ENCODE assay signal across 8 cellular contexts in the genomic region with DNA sequence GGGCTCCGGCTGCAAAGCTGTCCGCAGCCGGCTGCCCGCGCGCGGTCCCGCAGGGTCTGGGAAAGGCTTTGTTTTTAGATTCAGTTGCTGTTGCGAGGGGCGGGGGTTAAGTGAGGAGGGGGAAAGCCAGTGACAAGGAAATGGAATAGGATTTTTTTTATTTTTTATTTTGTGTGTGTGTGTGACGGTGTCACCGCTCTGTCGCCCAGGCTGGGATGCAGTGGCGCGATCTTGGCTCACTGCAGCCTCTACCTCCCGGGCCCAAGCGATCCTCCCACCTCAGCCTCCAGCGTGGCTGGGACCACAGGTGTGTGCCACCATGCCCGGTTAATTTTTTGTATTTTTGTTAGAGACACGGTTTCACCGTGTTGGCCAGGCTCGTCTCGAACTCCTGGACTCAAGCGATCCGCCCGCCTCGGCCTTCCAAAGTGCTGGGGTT. TPM values are rescaled to one million over a fixed set of nuclear protein-coding genes. Genes with fewer than 3 reads are reported as not detected.
DNase-seq lines count a peak whose midpoint lies in the region; ATAC-seq, FAIRE-seq and TF ChIP-seq lines count a peak whose summit lies in the region.

No MANE protein-coding gene starts in this region.

- H3K4me1 ChIP-seq in CD8-positive, alpha-beta T cell (ENCODE audit: insufficient read depth, low read length): peaks cover 42% of the 10 kb centered on the region
- H3K4me1 ChIP-seq in neuron (ENCODE audit: insufficient read depth, low read length): peaks cover 14% of the 10 kb centered on the region

- peak; percentile 12 for ATAC-seq in CD8-positive, alpha-beta T cell
- ATAC-seq in GM21528 (IDR thresholded peaks at IDR 0.05; ENCODE audit: low FRiP score, unreplicated experiment): no peak

- H3K27me3 Mint-ChIP-seq in CD8-positive, alpha-beta T cell (ENCODE audit: low read depth): no peaks in the 10 kb centered on the region

- peaks cover 71% of the 10 kb centered on the region for H3K4me1 Mint-ChIP-seq in CD8-positive, alpha-beta T cell (ENCODE audit: low read depth)

- CTCF ChIA-PET in CD8-positive, alpha-beta T cell (lab: Charles Lee): interaction anchor here (0.5 to 9.5 kb wide), 4 partner anchors 9 to 35 kb away, joined by 3 to 68 read pairs (median 8); no protein-coding TSS in a partner anchor
- CTCF ChIA-PET in RWPE1 (lab: Yijun Ruan, JAX): interaction anchor here (0.5 to 1.0 kb wide), 3 partner anchors 19 to 502 kb away, joined by 3 to 4 read pairs (median 3); no protein-coding TSS in a partner anchor

- H2AFZ ChIP-seq in neuron (ENCODE audit: low read depth, low read length): peak overlapping the region; percentile 53

- peak overlapping the region; percentile 93 for H3K27ac Mint-ChIP-seq in CD8-positive, alpha-beta T cell

- H3K27me3 ChIP-seq in CD8-positive, alpha-beta T cell (ENCODE audit: insufficient read depth, low read length): no peaks in the 10 kb centered on the region
- H3K27me3 ChIP-seq in neuron (ENCODE audit: insufficient read depth, low read length): no peaks in the 10 kb centered on the region

- peak overlapping the region; percentile 74 for H3K27ac ChIP-seq in CD8-positive, alpha-beta T cell (ENCODE audit: low read depth, low read length)
- H3K27ac ChIP-seq in RWPE1: peak overlapping the region; percentile 75

- peaks cover 7% of the 10 kb centered on the region for H3K36me3 Mint-ChIP-seq in CD8-positive, alpha-beta T cell

- intact Hi-C loops in CD8-positive, alpha-beta T cell (cut with DNase I, micrococcal nuclease): loop anchor here (2.0 to 10.0 kb wide), 11 partner anchors 16 to 1648 kb away; partner anchors contain the start of genes MAP3K7 (in 2 of the 2), PNRC1 (in 2 of the 2), AKIRIN2 (in 1 of the 2) and CASP8AP2 (in 1 of the 2)

- H3K4me3 ChIP-seq in CD8-positive, alpha-beta T cell (ENCODE audit: low read depth, low read length): peak overlapping the region; percentile 58
- H3K4me3 ChIP-seq in epithelial cell of proximal tubule (ENCODE audit: low read depth, low read length) (peak overlapping the region; percentile 78), neuron (ENCODE audit: low read length) (peak overlapping the region; percentile 93)

- no peaks in the 10 kb centered on the region for H3K9me3 ChIP-seq in CD8-positive, alpha-beta T cell (ENCODE audit: low read length)
- H3K9me3 ChIP-seq in neuron (ENCODE audit: low read length): no peaks in the 10 kb centered on the region

- TF ChIP-seq CTCF in CD8-positive, alpha-beta T cell (IDR thresholded peaks at IDR 0.05): no peak
- no peak for TF ChIP-seq CTCF in RWPE1 (conservative IDR thresholded peaks at IDR 0.05; ENCODE audit: low read depth)
- TF ChIP-seq CTCF in epithelial cell of proximal tubule (conservative IDR thresholded peaks at IDR 0.05; ENCODE audit: low read depth, low read length): no peak
- TF ChIP-seq CTCF in D721Med (IDR thresholded peaks at IDR 0.05; ENCODE audit: insufficient read depth, missing control alignments): no peak

- POLR2A ChIA-PET in CD8-positive, alpha-beta T cell (lab: Charles Lee): interaction anchor here (0.8 to 4.6 kb wide), 8 partner anchors 8 to 285 kb away, joined by 3 to 45 read pairs (median 4); partner anchors contain the start of genes LYRM2 and PNRC1
- POLR2A ChIA-PET in RWPE1 (lab: Yijun Ruan, JAX; ENCODE audit: low non-redundant PET): no interaction called here

- peak in 1 of 7 experiments; percentile 30 for DNase-seq in CD8-positive, alpha-beta T cell
- DNase-seq in RWPE1 (ENCODE audit: low spot score): no peak
- DNase-seq in epithelial cell of proximal tubule (ENCODE audit: low read depth): no peak
- DNase-seq in NCI-H2029 treated with DMSO at 0.1 percent for 48 hours (lab: John Stamatoyannopoulos, UW): no peak
- DNase-seq in NCI-H187 treated with DMSO at 0.1 percent for 48 hours (lab: John Stamatoyannopoulos, UW): no peak
- DNase-seq in D721Med (ENCODE audit: insufficient read length, low spot score): no peak

- no peaks in the 10 kb centered on the region for H3K36me3 ChIP-seq in CD8-positive, alpha-beta T cell (ENCODE audit: insufficient read depth, low read length)
- H3K36me3 ChIP-seq in neuron (ENCODE audit: insufficient read depth, low read length): no peaks in the 10 kb centered on the region

- H3K9me3 Mint-ChIP-seq in CD8-positive, alpha-beta T cell: no peaks in the 10 kb centered on the region

- no peak for FAIRE-seq in D721Med (lab: Jason Lieb, UNC)

- H3K4me3 Mint-ChIP-seq in CD8-positive, alpha-beta T cell: peak overlapping the region; percentile 86

RNA-seq across cellular contexts. Expression of gene UBE2J1, which starts 0.6 kb away (rescaled TPM):
- 10 to 100 TPM; 34.1 to 37.5 TPM for total RNA-seq in CD8-positive, alpha-beta T cell
- total RNA-seq in epithelial cell of proximal tubule: 47.2 and 58.5 TPM in 2 replicates

RNA-seq across cellular contexts. Expression of gene GABRR2, which starts 38.0 kb away (rescaled TPM):
- total RNA-seq in CD8-positive, alpha-beta T cell: under 1 TPM; 0.43 to 0.64 TPM
- 0.12 and 0.14 TPM in 2 replicates for total RNA-seq in epithelial cell of proximal tubule

RNA-seq across cellular contexts. Expression of gene RRAGD, which starts 58.9 kb away (rescaled TPM):
- 1 to 10 TPM; 5.6 to 9.3 TPM for total RNA-seq in CD8-positive, alpha-beta T cell
- 10.8 and 12.7 TPM in 2 replicates for total RNA-seq in epithelial cell of proximal tubule
